ENCODE assay signal across 8 cellular contexts in the genomic region with DNA sequence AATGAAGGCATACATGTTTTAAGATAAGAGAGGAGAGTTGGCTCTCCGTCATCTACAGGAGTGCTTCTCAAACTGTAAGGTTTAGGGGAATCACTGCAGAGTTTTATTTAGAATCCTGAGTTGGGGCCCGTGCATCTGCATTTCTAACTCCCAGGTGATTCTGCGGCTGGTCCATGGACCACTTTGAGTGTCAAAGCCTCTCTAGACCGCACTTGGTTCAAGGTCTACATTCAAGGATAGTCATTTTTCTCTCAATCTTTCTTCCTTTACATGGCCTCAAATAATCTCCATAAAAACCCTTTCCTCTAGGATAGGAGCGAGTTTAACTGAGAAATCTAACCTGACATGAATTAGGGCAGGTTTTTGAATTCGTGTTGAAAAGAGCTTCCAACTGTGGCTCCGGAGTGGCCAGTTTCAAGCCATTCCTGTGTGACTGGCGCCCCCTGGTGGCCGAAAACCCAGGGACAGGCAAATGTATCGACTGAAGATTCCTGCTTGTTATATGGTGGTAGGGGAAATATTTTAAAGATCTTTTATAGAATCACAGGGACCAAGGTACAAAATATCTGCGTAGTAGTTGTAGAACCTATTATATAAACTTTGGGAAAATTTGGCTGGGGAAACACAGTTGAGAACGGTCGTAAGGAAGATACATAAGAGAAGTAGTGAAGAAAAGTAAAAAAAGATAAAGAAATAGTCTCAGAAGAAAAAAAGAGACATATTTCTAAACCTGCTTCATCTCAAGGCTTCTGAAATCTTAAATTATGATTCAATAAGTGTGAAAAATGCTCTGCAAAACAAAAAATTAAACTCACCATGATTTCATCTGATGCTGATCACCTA. TPM values are rescaled to one million over a fixed set of nuclear protein-coding genes. Genes with fewer than 3 reads are reported as not detected.
DNase-seq lines count a peak whose midpoint lies in the region; ATAC-seq, FAIRE-seq and TF ChIP-seq lines count a peak whose summit lies in the region.

No MANE protein-coding gene starts in this region.

- H3K4me1 ChIP-seq in A673 (ENCODE audit: insufficient read depth, low read length, poor library complexity, severe bottlenecking): peaks cover 8% of the 10 kb centered on the region
- peaks cover 0 to 3% of the 10 kb centered on the region in 2 donors for H3K4me1 ChIP-seq in kidney (ENCODE audit: control insufficient read depth in 1 of 2, insufficient read depth in 1 of 2, low read depth in 1 of 2, low read length in 2 of 2)

- BruUV-seq in A673 (replicated peaks; lab: Mats Ljungman, UMichigan): no TSS peak

- no peaks in the 10 kb centered on the region for H3K27me3 ChIP-seq in A673 (replicated peaks; ENCODE audit: insufficient read depth, low read depth, low read length, poor library complexity)

- TF ChIP-seq CTCF in A673 (conservative IDR thresholded peaks at IDR 0.05; ENCODE audit: low read depth, low read length) (peak; percentile 95), cardiac fibroblast (IDR thresholded peaks at IDR 0.05; ENCODE audit: low read depth, low read length) (peak; percentile 86), kidney (IDR thresholded peaks at IDR 0.05; ENCODE audit: borderline replicate concordance, extremely low read depth, insufficient read depth) (peak; percentile 96)

- H3K9ac ChIP-seq in kidney (ENCODE audit: low read length in 2 of 2): no peak overlapping the region

- H3K36me3 ChIP-seq in A673 (ENCODE audit: insufficient read depth, low read length, poor library complexity, severe bottlenecking): no peaks in the 10 kb centered on the region
- H3K36me3 ChIP-seq in kidney (ENCODE audit: control insufficient read depth in 1 of 2, insufficient read depth in 2 of 2, low read length in 2 of 2): no peaks in the 10 kb centered on the region

- H3K4me3 ChIP-seq in A673 (ENCODE audit: low read depth, low read length, poor library complexity, severe bottlenecking) (no peak overlapping the region), cardiac fibroblast (replicated peaks in 1 of 2; ENCODE audit: low read depth in 2 of 2, low read length in 2 of 2) (no peak overlapping the region), kidney (ENCODE audit: low read length in 2 of 2) (no peak overlapping the region)

- peak; percentile 69 for FAIRE-seq in kidney (lab: Jason Lieb, UNC)

- DNase-seq in A673 (ENCODE audit: low spot score) (peak; percentile 85), NCI-H226 (peak; percentile 46), cardiac fibroblast (ENCODE audit: low read depth in 2 of 2) (peak; percentile 83 to 84), kidney (peak; percentile 93)
- DNase-seq in activated CD4-positive, CD25-positive, alpha-beta regulatory T cell treated with anti-CD3 and anti-CD28 coated beads, Interleukin-2, amount 50 U/mL, for 16 hours (ENCODE audit: low read depth, low spot score): peak; percentile 91
- peak; percentile 88 for DNase-seq in stimulated activated CD4-positive, alpha-beta T cell treated with anti-CD3 and anti-CD28 coated beads, Interleukin-1b, Interleukin-23, amount 100 ng/mL, for 48 hours

- no peaks in the 10 kb centered on the region for H3K9me3 ChIP-seq in A673 (ENCODE audit: low read depth, low read length, poor library complexity, severe bottlenecking)
- H3K9me3 ChIP-seq in kidney (ENCODE audit: control insufficient read depth in 1 of 2, low read length in 2 of 2): no peaks in the 10 kb centered on the region

- CTCF ChIA-PET in A673 (lab: Charles Lee): interaction anchor here (0.5 to 3.0 kb wide), 7 partner anchors 10 to 588 kb away, joined by 3 to 8 read pairs (median 4); a partner anchor contains a TSS

- intact Hi-C loops in A673 (cut with micrococcal nuclease; ENCODE audit: unreplicated experiment): loop anchor here (1.0 to 10.0 kb wide), 3 partner anchors 230 to 1161 kb away; no protein-coding TSS in a partner anchor
- intact Hi-C loops in kidney (cut with DNase I): loop anchor here (5.0 kb wide), 1 partner anchor 231 kb away; no protein-coding TSS in a partner anchor

- no peak overlapping the region for H3K27ac ChIP-seq in A673 (ENCODE audit: low read depth, low read length, poor library complexity, severe bottlenecking)
- H3K27ac ChIP-seq in kidney (ENCODE audit: low read depth in 2 of 2, low read length in 2 of 2): no peak overlapping the region

- POLR2A ChIA-PET in A673 (lab: Charles Lee; ENCODE audit: low non-redundant PET): no interaction called here

- ATAC-seq in GM18511 (IDR thresholded peaks at IDR 0.05; ENCODE audit: unreplicated experiment) (peak; percentile 68), HG03095 (IDR thresholded peaks at IDR 0.05; ENCODE audit: unreplicated experiment) (peak; percentile 67)

RNA-seq across cellular contexts. Expression of a gene that starts 11.9 kb away (rescaled TPM):
- not detected in 2 replicates for total RNA-seq in A673 (2021)
- total RNA-seq in kidney: not detected
- not detected for polyA plus RNA-seq in kidney (ENCODE audit: insufficient read depth, low read depth, low replicate concordance)

RNA-seq across cellular contexts. Expression of a gene that starts 51.0 kb away (rescaled TPM):
- total RNA-seq in A673 (2021): 28.4 and 29.1 TPM in 2 replicates
- 26.7 TPM for total RNA-seq in kidney
- 19.8 TPM for polyA plus RNA-seq in kidney (ENCODE audit: insufficient read depth, low read depth, low replicate concordance)
